In genomic region chr2:76437564-76437963, GRCh38 we compare ENCODE assay signal across 8 cellular contexts.
"Had no signal": no experiment of that assay in that cellular context is flagged by ENCODE, and none has a peak within 500 bp of the region (broad histone marks: within the 10 kb centered on the region; RNA-seq: fewer than 3 reads in every experiment).

No MANE protein-coding gene starts in this region.

- FAIRE-seq: G401.6, GM12878, GM12891, GM12892, GM18507, GM19239 had no signal

- H3K4me3 ChIP-seq: GM12878 had no signal

- ATAC-seq: GM12878 had no signal

- DNase-seq: GDM1, GF-D8 had no signal
